Comparison of ENCODE assay signal across 9 cellular contexts in genomic region chr13:42720116-42720857, GRCh38.
DNase-seq lines count a peak whose midpoint lies in the region; ATAC-seq lines count a peak whose summit lies in the region.
"Had no signal": no experiment of that assay in that cellular context is flagged by ENCODE, and none has a peak within 500 bp of the region (broad histone marks: within the 10 kb centered on the region; RNA-seq: fewer than 3 reads in every experiment).

No MANE protein-coding gene starts in this region.

- intact Hi-C loops in activated T-helper 1 cell treated with anti-CD3 and anti-CD28 coated beads, Interleukin-12 subunit alpha, Interleukin-12 subunit beta, Interleukin-2, Interleukin-4 antibody, amounts not matched to agents 30 ng/mL and 10 ng/mL and 1 ng/mL, durations not matched to agents 14 hours and 24 hours and 36 hours (cut with micrococcal nuclease), result no loop called here

- DNase-seq in AG20443 (ENCODE audit: low spot score) (peak; percentile 86), HPDE6-E6E7 (ENCODE audit: extremely low spot score) (peak; percentile 71), left kidney (ENCODE audit: low read depth, low spot score) (peak; percentile 2), NCI-H82 treated with DMSO at 0.1 percent for 48 hours (lab: John Stamatoyannopoulos, UW; ENCODE audit: unreplicated experiment) (no peak), cerebellum (ENCODE audit: low spot score) (no peak)
- no peak for DNase-seq in activated T-helper 1 cell treated with anti-CD3 and anti-CD28 coated beads, Interleukin-12 subunit alpha, Interleukin-12 subunit beta, Interleukin-2, Interleukin-4 antibody, amounts not matched to agents 30 ng/mL and 10 ng/mL and 1 ng/mL, durations not matched to agents 14 hours and 24 hours and 36 hours (ENCODE audit: low spot score)
- DNase-seq: activated naive CD8-positive, alpha-beta T cell treated with anti-CD3 and anti-CD28 coated beads, Interleukin-2, amount 10 ng/mL, durations not matched to agents 7 days and 5 days had no signal

- no peak for ATAC-seq in GM18517 (IDR thresholded peaks at IDR 0.05; ENCODE audit: unreplicated experiment)

- H3K36me3 Mint-ChIP-seq in T-helper 1 cell treated with Interleukin-12 subunit alpha and Interleukin-12 subunit beta and Interleukin-4 antibody, amounts not matched to agents 30 μg/mL and 1 μg/mL, for 36 hours (ENCODE audit: low read depth), result no peaks in the 10 kb centered on the region
- no peaks in the 10 kb centered on the region for H3K36me3 Mint-ChIP-seq in activated T-helper 1 cell treated with anti-CD3 and anti-CD28 coated beads, Interleukin-12 subunit alpha, Interleukin-12 subunit beta, Interleukin-2, Interleukin-4 antibody, amounts not matched to agents 30 ng/mL and 10 ng/mL and 1 ng/mL, durations not matched to agents 14 hours and 24 hours and 36 hours (ENCODE audit: low read depth)
- H3K36me3 Mint-ChIP-seq: activated naive CD8-positive, alpha-beta T cell treated with anti-CD3 and anti-CD28 coated beads, Interleukin-2, amount 10 ng/mL, durations not matched to agents 7 days and 5 days had no signal

- H3K4me3 Mint-ChIP-seq in T-helper 1 cell treated with Interleukin-12 subunit alpha and Interleukin-12 subunit beta and Interleukin-4 antibody, amounts not matched to agents 30 μg/mL and 1 μg/mL, for 36 hours, result no peak overlapping the region
- H3K4me3 Mint-ChIP-seq in activated T-helper 1 cell treated with anti-CD3 and anti-CD28 coated beads, Interleukin-12 subunit alpha, Interleukin-12 subunit beta, Interleukin-2, Interleukin-4 antibody, amounts not matched to agents 30 ng/mL and 10 ng/mL and 1 ng/mL, durations not matched to agents 14 hours and 24 hours and 36 hours, result no peak overlapping the region
- H3K4me3 Mint-ChIP-seq: activated naive CD8-positive, alpha-beta T cell treated with anti-CD3 and anti-CD28 coated beads, Interleukin-2, amount 10 ng/mL, durations not matched to agents 7 days and 5 days had no signal

- peaks cover 4% of the 10 kb centered on the region for H3K27me3 Mint-ChIP-seq in T-helper 1 cell treated with Interleukin-12 subunit alpha and Interleukin-12 subunit beta and Interleukin-4 antibody, amounts not matched to agents 30 μg/mL and 1 μg/mL, for 36 hours (ENCODE audit: low read depth)
- peaks cover 8% of the 10 kb centered on the region for H3K27me3 Mint-ChIP-seq in activated T-helper 1 cell treated with anti-CD3 and anti-CD28 coated beads, Interleukin-12 subunit alpha, Interleukin-12 subunit beta, Interleukin-2, Interleukin-4 antibody, amounts not matched to agents 30 ng/mL and 10 ng/mL and 1 ng/mL, durations not matched to agents 14 hours and 24 hours and 36 hours (ENCODE audit: insufficient read depth)

- H3K27ac Mint-ChIP-seq in T-helper 1 cell treated with Interleukin-12 subunit alpha and Interleukin-12 subunit beta and Interleukin-4 antibody, amounts not matched to agents 30 μg/mL and 1 μg/mL, for 36 hours, result peak overlapping the region; percentile 32
- no peak overlapping the region for H3K27ac Mint-ChIP-seq in activated T-helper 1 cell treated with anti-CD3 and anti-CD28 coated beads, Interleukin-12 subunit alpha, Interleukin-12 subunit beta, Interleukin-2, Interleukin-4 antibody, amounts not matched to agents 30 ng/mL and 10 ng/mL and 1 ng/mL, durations not matched to agents 14 hours and 24 hours and 36 hours
- H3K27ac Mint-ChIP-seq: activated naive CD8-positive, alpha-beta T cell treated with anti-CD3 and anti-CD28 coated beads, Interleukin-2, amount 10 ng/mL, durations not matched to agents 7 days and 5 days had no signal

- peaks cover 1% of the 10 kb centered on the region for H3K4me1 Mint-ChIP-seq in T-helper 1 cell treated with Interleukin-12 subunit alpha and Interleukin-12 subunit beta and Interleukin-4 antibody, amounts not matched to agents 30 μg/mL and 1 μg/mL, for 36 hours (ENCODE audit: low read depth)
- peaks cover 9% of the 10 kb centered on the region for H3K4me1 Mint-ChIP-seq in activated T-helper 1 cell treated with anti-CD3 and anti-CD28 coated beads, Interleukin-12 subunit alpha, Interleukin-12 subunit beta, Interleukin-2, Interleukin-4 antibody, amounts not matched to agents 30 ng/mL and 10 ng/mL and 1 ng/mL, durations not matched to agents 14 hours and 24 hours and 36 hours (ENCODE audit: low read depth)
- H3K4me1 Mint-ChIP-seq: activated naive CD8-positive, alpha-beta T cell treated with anti-CD3 and anti-CD28 coated beads, Interleukin-2, amount 10 ng/mL, durations not matched to agents 7 days and 5 days had no signal

- H3K9me3 Mint-ChIP-seq in T-helper 1 cell treated with Interleukin-12 subunit alpha and Interleukin-12 subunit beta and Interleukin-4 antibody, amounts not matched to agents 30 μg/mL and 1 μg/mL, for 36 hours, result no peaks in the 10 kb centered on the region
- H3K9me3 Mint-ChIP-seq in activated T-helper 1 cell treated with anti-CD3 and anti-CD28 coated beads, Interleukin-12 subunit alpha, Interleukin-12 subunit beta, Interleukin-2, Interleukin-4 antibody, amounts not matched to agents 30 ng/mL and 10 ng/mL and 1 ng/mL, durations not matched to agents 14 hours and 24 hours and 36 hours, result no peaks in the 10 kb centered on the region
- H3K9me3 Mint-ChIP-seq: activated naive CD8-positive, alpha-beta T cell treated with anti-CD3 and anti-CD28 coated beads, Interleukin-2, amount 10 ng/mL, durations not matched to agents 7 days and 5 days had no signal

Comparison
In these comparisons a context has a peak if more than half of its experiments do, and no peak if none do; other contexts are left out.
1. DNase-seq: peak in AG20443 (single experiment), HPDE6-E6E7 (single experiment) and left kidney (single experiment); none in activated T-helper 1 cell treated with anti-CD3 and anti-CD28 coated beads, Interleukin-12 subunit alpha, Interleukin-12 subunit beta, Interleukin-2, Interleukin-4 antibody, amounts not matched to agents 30 ng/mL and 10 ng/mL and 1 ng/mL, durations not matched to agents 14 hours and 24 hours and 36 hours (single experiment), NCI-H82 treated with DMSO at 0.1 percent for 48 hours (single experiment) and cerebellum (single experiment).